Comparison of ENCODE assay signal across 17 cellular contexts in the genomic region with DNA sequence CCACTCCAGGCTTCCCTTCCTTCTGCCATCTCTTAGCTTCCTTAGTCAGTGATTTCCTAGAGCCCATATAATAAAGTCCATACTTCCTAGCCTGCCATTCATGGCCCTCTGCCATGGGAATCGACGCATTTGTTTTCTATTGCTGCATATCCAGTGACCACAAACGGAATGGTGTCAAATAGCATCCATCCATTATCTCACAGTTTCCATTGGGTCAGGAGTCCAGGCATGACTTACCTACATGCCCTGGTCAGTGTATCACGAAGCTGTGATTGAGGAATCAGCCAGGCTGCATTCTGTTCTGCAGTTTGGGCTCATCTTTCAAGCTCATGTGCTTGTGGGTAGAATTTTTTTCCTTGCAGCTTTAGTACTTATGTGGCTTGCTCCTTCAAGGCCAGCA.
"Had no signal": no experiment of that assay in that cellular context is flagged by ENCODE, and none has a peak within 500 bp of the region (broad histone marks: within the 10 kb centered on the region; RNA-seq: fewer than 3 reads in every experiment).

No MANE protein-coding gene starts in this region.

- H3K27me3 ChIP-seq: foreskin keratinocyte, neural progenitor cell, ovary had no signal

- H2AFZ ChIP-seq: neural progenitor cell had no signal

- H3K9ac ChIP-seq: neural progenitor cell had no signal

- ATAC-seq: foreskin keratinocyte, SK-N-SH treated with all-trans-retinoic acid at 6 μM for 48 hours had no signal

- H3K9me3 ChIP-seq: ovary, thoracic aorta had no signal

- H3K36me3 ChIP-seq: neural progenitor cell, ovary, thoracic aorta had no signal

- H3K4me3 ChIP-seq: neural progenitor cell, ovary, skin epidermis, thoracic aorta had no signal

- H3K4me2 ChIP-seq: neural progenitor cell had no signal

- H3K27ac ChIP-seq: foreskin keratinocyte, neural progenitor cell, ovary, thoracic aorta had no signal

- H3K4me1 ChIP-seq: foreskin keratinocyte had no signal

- DNase-seq: activated CD4-positive, alpha-beta T cell treated with anti-CD3 and anti-CD28 coated beads, Interleukin-2, amount 50 U/mL, for 4 hours; activated CD4-positive, CD25-positive, alpha-beta regulatory T cell treated with anti-CD3 and anti-CD28 coated beads, Interleukin-2, amount 50 U/mL, for 72 hours; activated naive CD4-positive, alpha-beta T cell; activated naive CD8-positive, alpha-beta T cell treated with anti-CD3 and anti-CD28 coated beads, Interleukin-2, amount 10 ng/mL, durations not matched to agents 7 days and 5 days; activated T-cell treated with anti-CD3 and anti-CD28 coated beads for 4 hours; anterior cingulate cortex; erythroblast; foreskin keratinocyte; glutamatergic neuron; naive B cell; ovary; T-helper 1 cell; T1000 had no signal
